Comparison of ENCODE assay signal across 8 cellular contexts in genomic region chr1:46617108-46617694, GRCh38. TPM values are rescaled to one million over a fixed set of nuclear protein-coding genes. Genes with fewer than 3 reads are reported as not detected.
DNase-seq lines count a peak whose midpoint lies in the region; ATAC-seq and TF ChIP-seq lines count a peak whose summit lies in the region.

No MANE protein-coding gene starts in this region.

- H3K36me3 ChIP-seq in mammary epithelial cell (ENCODE audit: insufficient read depth, low read length) (no peaks in the 10 kb centered on the region), lung (ENCODE audit: control insufficient read depth in 2 of 2, insufficient read depth in 2 of 2, low read length in 2 of 2) (peaks cover 0 to 4% of the 10 kb centered on the region in 2 donors), upper lobe of left lung (peaks cover 0 to 8% (median 4%) of the 10 kb centered on the region in 4 donors)

- H3K9me3 Mint-ChIP-seq in activated T-cell treated with anti-CD3 and anti-CD28 coated beads, Interleukin-2, amount 50 U/mL, for 72 hours, result no peaks in the 10 kb centered on the region

- CTCF ChIA-PET in mammary epithelial cell (lab: Charles Lee; ENCODE audit: low non-redundant PET), result no interaction called here

- no TSS peak for BruUV-seq in mammary epithelial cell (replicated peaks; lab: Mats Ljungman, UMichigan)

- dilution Hi-C loops in mammary epithelial cell (cut with HindIII; ENCODE audit: low sequenced_read_pairs), result loop anchor here (5.0 kb wide), 2 partner anchors 70 to 75 kb away; no protein-coding TSS in a partner anchor

- no peak for ATAC-seq in activated T-cell treated with anti-CD3 and anti-CD28 coated beads, Interleukin-2, amount 50 U/mL, for 72 hours (replicated peaks in 1 of 2)
- ATAC-seq in lung (ENCODE audit: insufficient read depth, low FRiP score) (no peak), upper lobe of left lung (ENCODE audit: low FRiP score in 2 of 2) (peak; percentile 12 to 66), GM21529 (IDR thresholded peaks at IDR 0.05; ENCODE audit: unreplicated experiment) (no peak)

- H3K79me2 ChIP-seq in mammary epithelial cell (ENCODE audit: insufficient read depth, low read length), result peaks cover 30% of the 10 kb centered on the region

- H3K27me3 ChIP-seq in mammary epithelial cell (ENCODE audit: insufficient read depth, low read length), result no peaks in the 10 kb centered on the region
- no peaks in the 10 kb centered on the region for H3K27me3 ChIP-seq in lung (ENCODE audit: control insufficient read depth, insufficient read depth)
- no peaks in the 10 kb centered on the region for H3K27me3 ChIP-seq in upper lobe of left lung

- H3K27ac ChIP-seq in mammary epithelial cell (ENCODE audit: insufficient read depth, low read depth, low read length) (peak overlapping the region; percentile 49), lung (ENCODE audit: low read depth in 1 of 2, low read length in 1 of 2) (peak overlapping the region; percentile 73 to 97), upper lobe of left lung (peak overlapping the region; percentile 87 to 93 (median 92))

- peak overlapping the region; percentile 92 to 93 for H3K4me3 Mint-ChIP-seq in activated T-cell treated with anti-CD3 and anti-CD28 coated beads, Interleukin-2, amount 50 U/mL, for 72 hours

- intact Hi-C loops in mammary epithelial cell (cut with micrococcal nuclease), result no loop called here

- peak overlapping the region; percentile 90 for H3K4me2 ChIP-seq in mammary epithelial cell (ENCODE audit: insufficient read depth, low read depth, low read length)

- 91% methylated on average over 4 of the region's 9 CpGs for WGBS in mammary epithelial cell (ENCODE audit: low coverage, missing lambda C conversion rate)
- 33 to 41% methylated on average over 9 of the region's 9 CpGs for WGBS in lung, 2 donors
- WGBS in upper lobe of left lung, 2 donors, result 32 to 34% methylated on average over 9 of the region's 9 CpGs

- TF ChIP-seq EP300 in upper lobe of left lung (IDR thresholded peaks at IDR 0.05), result no peak

- peak overlapping the region; percentile 45 for H3K9ac ChIP-seq in mammary epithelial cell (ENCODE audit: insufficient read depth, low read length)

- peaks cover 44% of the 10 kb centered on the region for H3K4me1 Mint-ChIP-seq in activated T-cell treated with anti-CD3 and anti-CD28 coated beads, Interleukin-2, amount 50 U/mL, for 72 hours (ENCODE audit: low read depth)

- H3K4me1 ChIP-seq in mammary epithelial cell (ENCODE audit: insufficient read depth, low read length), result peaks cover 35% of the 10 kb centered on the region
- H3K4me1 ChIP-seq in lung (ENCODE audit: control insufficient read depth in 2 of 2, insufficient read depth in 2 of 2, low read length in 2 of 2), result peaks cover 10 to 32% of the 10 kb centered on the region in 2 donors
- peaks cover 37 to 50% (median 42%) of the 10 kb centered on the region in 4 donors for H3K4me1 ChIP-seq in upper lobe of left lung

- peak overlapping the region; percentile 90 for H3K27ac Mint-ChIP-seq in activated T-cell treated with anti-CD3 and anti-CD28 coated beads, Interleukin-2, amount 50 U/mL, for 72 hours

- H3K36me3 Mint-ChIP-seq in activated T-cell treated with anti-CD3 and anti-CD28 coated beads, Interleukin-2, amount 50 U/mL, for 72 hours (ENCODE audit: insufficient read depth in 2 of 2), result peaks cover 0 to 1% of the 10 kb centered on the region in 2 donors

- H4K20me1 ChIP-seq in mammary epithelial cell (ENCODE audit: insufficient read depth, low read length), result no peaks in the 10 kb centered on the region

- peak overlapping the region; percentile 80 to 85 (median 81) for H3K4me3 ChIP-seq in mammary epithelial cell (replicated peaks in 1 of 3; ENCODE audit: insufficient read depth in 1 of 3, low read depth in 2 of 3, low read length in 3 of 3)
- H3K4me3 ChIP-seq in lung, result peak overlapping the region; percentile 84
- H3K4me3 ChIP-seq in upper lobe of left lung, result peak overlapping the region in 3 of 4 donors; percentile 71 to 85 (median 73)

- no peak for DNase-seq in activated T-cell treated with anti-CD3 and anti-CD28 coated beads, Interleukin-2, amount 50 U/mL, for 72 hours
- no peak for DNase-seq in activated T-cell treated with anti-CD3 and anti-CD28 coated beads, Interleukin-2, amount 50 U/mL, for 48 hours
- DNase-seq in mammary epithelial cell (no peak), lung (ENCODE audit: low spot score) (no peak), upper lobe of left lung (peak in 1 of 2 donors; percentile 6), GM19240 (ENCODE audit: insufficient read length, low spot score) (no peak)
- DNase-seq in stimulated activated CD4-positive, alpha-beta T cell treated with anti-CD3 and anti-CD28 coated beads, Interleukin-1b, Interleukin-23, amount 100 ng/mL, for 48 hours, result no peak

- peak overlapping the region; percentile 96 for H2AFZ ChIP-seq in mammary epithelial cell (ENCODE audit: low read depth, low read length)

- no peaks in the 10 kb centered on the region for H3K27me3 Mint-ChIP-seq in activated T-cell treated with anti-CD3 and anti-CD28 coated beads, Interleukin-2, amount 50 U/mL, for 72 hours (ENCODE audit: low read depth)

- H3K9me3 ChIP-seq in mammary epithelial cell (replicated peaks; ENCODE audit: insufficient read depth, low read length) (no peaks in the 10 kb centered on the region), lung (ENCODE audit: control insufficient read depth in 2 of 2, insufficient read depth in 1 of 2, low read length in 1 of 2) (no peaks in the 10 kb centered on the region), upper lobe of left lung (no peaks in the 10 kb centered on the region)

- in situ Hi-C loops in mammary epithelial cell (cut with MboI; ENCODE audit: low sequenced_read_pairs in 2 of 2), result loop anchor here in 1 of 2 donors (10.0 kb wide), 1 partner anchor 108 kb away; no protein-coding TSS in a partner anchor

- no peak for TF ChIP-seq POLR2A in upper lobe of left lung (IDR thresholded peaks at IDR 0.05)

- TF ChIP-seq CTCF in mammary epithelial cell (conservative IDR thresholded peaks at IDR 0.05 in 1 of 2, IDR thresholded peaks at IDR 0.05 in 1 of 2; ENCODE audit: extremely low read depth in 1 of 2, insufficient read depth in 1 of 2, low read depth in 1 of 2, low read length in 2 of 2), result no peak
- no peak for TF ChIP-seq CTCF in lung (IDR thresholded peaks at IDR 0.05; ENCODE audit: control extremely low read depth, extremely low read depth)
- no peak for TF ChIP-seq CTCF in upper lobe of left lung (IDR thresholded peaks at IDR 0.05)

RNA-seq across cellular contexts. Expression of gene MOB3C, which starts 0.6 kb away (rescaled TPM):
- total RNA-seq in activated T-cell treated with anti-CD3 and anti-CD28 coated beads, Interleukin-2, amount 50 U/mL, for 72 hours, result 10 to 100 TPM; 13.3 to 13.7 TPM
- total RNA-seq in mammary epithelial cell (10 to 100 TPM; 10.2 to 12.8 TPM), lung (10 to 100 TPM; 15.1 to 28.7 TPM), upper lobe of left lung (10 to 100 TPM; 15.1 to 33.3 (median 22.2) TPM)
- polyA plus RNA-seq in mammary epithelial cell (9.8 TPM), lung (10 to 100 TPM; 10.6 to 17.9 TPM)
- polyA minus RNA-seq in mammary epithelial cell, result 6.4 TPM

RNA-seq across cellular contexts. Expression of gene MKNK1, which starts 13.1 kb away (rescaled TPM):
- 10 to 100 TPM; 35.5 to 37.5 TPM for total RNA-seq in activated T-cell treated with anti-CD3 and anti-CD28 coated beads, Interleukin-2, amount 50 U/mL, for 72 hours
- total RNA-seq in mammary epithelial cell (10 to 100 TPM; 21.7 to 50.0 TPM), lung (10 to 100 TPM; 51.4 to 83.5 TPM), upper lobe of left lung (100 to 1,000 TPM in 1 of 6 donors, 10 to 100 TPM in 5; 45.7 to 174 (median 62.2) TPM)
- polyA plus RNA-seq in mammary epithelial cell (35.0 TPM), lung (10 to 100 TPM; 29.4 to 74.2 TPM)
- polyA minus RNA-seq in mammary epithelial cell, result 56.7 TPM

RNA-seq across cellular contexts. Expression of gene ATPAF1, which starts 51.0 kb away (rescaled TPM):
- total RNA-seq in activated T-cell treated with anti-CD3 and anti-CD28 coated beads, Interleukin-2, amount 50 U/mL, for 72 hours, result 10 to 100 TPM; 45.7 to 47.5 TPM
- total RNA-seq in mammary epithelial cell (10 to 100 TPM; 24.8 to 36.5 TPM), lung (10 to 100 TPM; 35.1 to 42.3 TPM), upper lobe of left lung (10 to 100 TPM; 26.2 to 39.6 (median 34.3) TPM)
- polyA plus RNA-seq in mammary epithelial cell (36.1 TPM), lung (10 to 100 TPM; 23.1 to 38.1 TPM)
- polyA minus RNA-seq in mammary epithelial cell, result 24.2 TPM

RNA-seq across cellular contexts. Expression of gene TEX38, which starts 54.5 kb away (rescaled TPM):
- under 1 TPM in 1 of 2 donors, not detected in 1; 0.65 TPM for total RNA-seq in activated T-cell treated with anti-CD3 and anti-CD28 coated beads, Interleukin-2, amount 50 U/mL, for 72 hours
- not detected for total RNA-seq in mammary epithelial cell
- not detected for polyA plus RNA-seq in mammary epithelial cell
- polyA minus RNA-seq in mammary epithelial cell, result not detected
- total RNA-seq in lung, result not detected
- polyA plus RNA-seq in lung, result not detected
- not detected for total RNA-seq in upper lobe of left lung

Comparison
In these comparisons a context has a peak if more than half of its experiments do, and no peak if none do; other contexts are left out.
1. ATAC-seq: peak in upper lobe of left lung (2 of 2); none in activated T-cell treated with anti-CD3 and anti-CD28 coated beads, Interleukin-2, amount 50 U/mL, for 72 hours (0 of 2), lung (single experiment) and GM21529 (single experiment).
2. Peak in every context shown above with its lines, with median percentiles within 50 percentile points of each other: H3K27ac ChIP-seq and H3K4me3 ChIP-seq.